21 cellular contexts compared by ENCODE assay signal in the genomic region with DNA sequence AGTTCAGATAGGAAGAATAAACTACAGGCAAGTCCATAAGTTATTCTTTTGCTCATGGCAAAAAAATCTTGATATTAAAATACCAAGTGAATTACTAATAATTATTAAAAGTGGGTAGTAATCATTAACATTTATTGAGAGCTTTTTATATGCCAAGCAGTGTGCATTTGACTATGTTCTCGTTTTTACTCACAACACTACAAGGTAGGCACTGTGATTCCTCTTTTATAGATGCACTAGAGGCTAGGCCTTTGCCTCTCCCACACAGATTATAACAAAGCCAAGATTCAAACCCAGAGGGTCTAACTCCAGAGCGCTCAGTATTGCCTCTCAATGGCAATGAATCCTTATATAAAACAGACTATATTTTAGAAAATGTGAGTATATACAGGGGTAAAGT.
DNase-seq lines count a peak whose midpoint lies in the region; ATAC-seq and TF ChIP-seq lines count a peak whose summit lies in the region.
"Had no signal": no experiment of that assay in that cellular context is flagged by ENCODE, and none has a peak within 500 bp of the region (broad histone marks: within the 10 kb centered on the region; RNA-seq: fewer than 3 reads in every experiment).

No MANE protein-coding gene starts in this region.

- no peaks in the 10 kb centered on the region for H3K4me1 ChIP-seq in testis
- H3K4me1 ChIP-seq: A549 had no signal

- TF ChIP-seq CTCF in testis (IDR thresholded peaks at IDR 0.05) = no peak

- WGBS in testis, 2 donors = 67 to 72% methylated on average over 2 of the region's 2 CpGs

- ATAC-seq in GM18861 (IDR thresholded peaks at IDR 0.05; ENCODE audit: unreplicated experiment) (peak; percentile 88), GM21619 (IDR thresholded peaks at IDR 0.05; ENCODE audit: unreplicated experiment) (peak; percentile 55), HG03378 (IDR thresholded peaks at IDR 0.05; ENCODE audit: unreplicated experiment) (peak; percentile 79), HG03571 (IDR thresholded peaks at IDR 0.05; ENCODE audit: unreplicated experiment) (peak; percentile 81), HG02798 (IDR thresholded peaks at IDR 0.05; ENCODE audit: poor library complexity, unreplicated experiment) (no peak)
- ATAC-seq: A549, GM23338, HCT116 had no signal

- no peak for TF ChIP-seq POLR2A in testis (IDR thresholded peaks at IDR 0.05)

- no peaks in the 10 kb centered on the region for H3K27me3 ChIP-seq in testis

- DNase-seq in NCI-H1048 (lab: John Stamatoyannopoulos, UW) = no peak
- no peak for DNase-seq in kidney glomerular epithelial cell (lab: John Stamatoyannopoulos, UW)
- no peak for DNase-seq in testis
- DNase-seq: 8988T; ACHN; C1 segment of cervical spinal cord; Calu3; CD4-positive, alpha-beta memory T cell; COR-L47; DMS53; DMS79 treated with DMSO at 0.1 percent for 48 hours; GF-D8; H9 had no signal

- intact Hi-C loops in testis (cut with DNase I; ENCODE audit: low total_unique reads) = no loop called here

- no peaks in the 10 kb centered on the region for H3K36me3 ChIP-seq in testis (ENCODE audit: low read depth, missing control alignments)

- H3K4me3 ChIP-seq in testis = no peak overlapping the region
- H3K4me3 ChIP-seq: A549, GM23338 had no signal

- H3K9me3 ChIP-seq in testis = no peaks in the 10 kb centered on the region
- H3K9me3 ChIP-seq: A549 had no signal

- no peak overlapping the region for H3K27ac ChIP-seq in testis
- H3K27ac ChIP-seq: A549 had no signal
